In the genomic region with DNA sequence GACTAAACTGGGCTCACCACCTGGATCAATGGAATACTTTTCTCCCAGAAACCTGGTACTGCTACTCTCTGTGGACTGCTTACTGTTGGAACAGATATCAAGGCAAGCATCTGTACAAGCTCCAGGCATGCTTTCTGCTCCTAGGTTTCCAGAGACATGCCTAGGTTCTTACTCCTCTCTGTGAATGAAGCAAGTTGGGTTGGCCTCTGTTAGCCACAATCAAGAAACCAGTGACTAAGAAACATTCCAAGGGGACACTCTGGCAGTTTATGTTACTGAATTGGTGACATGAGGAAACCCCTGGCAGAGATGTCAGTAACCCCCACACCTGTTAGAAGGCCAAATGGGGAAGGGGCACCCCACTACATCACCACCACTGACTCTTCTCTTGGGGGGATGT, we compare ENCODE assay signal across 15 cellular contexts.
DNase-seq lines count a peak whose midpoint lies in the region; ATAC-seq lines count a peak whose summit lies in the region.
"Had no signal": no experiment of that assay in that cellular context is flagged by ENCODE, and none has a peak within 500 bp of the region (broad histone marks: within the 10 kb centered on the region; RNA-seq: fewer than 3 reads in every experiment).

No MANE protein-coding gene starts in this region.

- peaks cover 0 to 23% (median 11%) of the 10 kb centered on the region in 7 donors for H3K4me1 Mint-ChIP-seq in naive thymus-derived CD4-positive, alpha-beta T cell
- H3K4me1 Mint-ChIP-seq: CD14-positive monocyte had no signal

- no peak overlapping the region for H3K27ac Mint-ChIP-seq in naive thymus-derived CD4-positive, alpha-beta T cell
- H3K27ac Mint-ChIP-seq: CD14-positive monocyte; CD8-positive, alpha-beta T cell had no signal

- no peak overlapping the region for H3K4me3 ChIP-seq in naive thymus-derived CD4-positive, alpha-beta T cell (ENCODE audit: low read length)

- in situ Hi-C loops in ACHN (cut with HindIII; ENCODE audit: low pct_ligation_motif_present, low pct_unique_long_range_greater_than_20kb, low sequenced_read_pairs) = no loop called here

- no peak for ATAC-seq in naive thymus-derived CD4-positive, alpha-beta T cell
- ATAC-seq in HG03196 (IDR thresholded peaks at IDR 0.05; ENCODE audit: unreplicated experiment) = no peak
- ATAC-seq: CD8-positive, alpha-beta T cell; HCT116 had no signal

- H3K27me3 Mint-ChIP-seq in naive thymus-derived CD4-positive, alpha-beta T cell = peaks cover 0 to 7% (median 5%) of the 10 kb centered on the region in 5 donors

- H3K27me3 ChIP-seq in naive thymus-derived CD4-positive, alpha-beta T cell (ENCODE audit: control insufficient read depth in 2 of 2, insufficient read depth in 2 of 2, low read length in 2 of 2) = no peaks in the 10 kb centered on the region

- H3K4me1 ChIP-seq in naive thymus-derived CD4-positive, alpha-beta T cell (ENCODE audit: control insufficient read depth in 2 of 2, insufficient read depth in 2 of 2, low read length in 2 of 2) = no peaks in the 10 kb centered on the region

- H3K27ac ChIP-seq in naive thymus-derived CD4-positive, alpha-beta T cell (ENCODE audit: low read depth, low read length) = no peak overlapping the region

- no peaks in the 10 kb centered on the region for H3K9me3 ChIP-seq in naive thymus-derived CD4-positive, alpha-beta T cell (ENCODE audit: control insufficient read depth in 2 of 3, low read length in 3 of 3)

- H3K36me3 Mint-ChIP-seq in naive thymus-derived CD4-positive, alpha-beta T cell = no peaks in the 10 kb centered on the region
- H3K36me3 Mint-ChIP-seq: CD14-positive monocyte; CD8-positive, alpha-beta T cell had no signal

- no peaks in the 10 kb centered on the region for H3K36me3 ChIP-seq in naive thymus-derived CD4-positive, alpha-beta T cell (ENCODE audit: control insufficient read depth in 2 of 3, insufficient read depth in 3 of 3, low read length in 3 of 3)

- intact Hi-C loops in naive thymus-derived CD4-positive, alpha-beta T cell (cut with micrococcal nuclease) = no loop called here

- H3K4me3 Mint-ChIP-seq in naive thymus-derived CD4-positive, alpha-beta T cell = no peak overlapping the region
- H3K4me3 Mint-ChIP-seq: CD14-positive monocyte; CD8-positive, alpha-beta T cell had no signal

- peaks cover 0 to 6% (median 0%) of the 10 kb centered on the region in 11 donors for H3K9me3 Mint-ChIP-seq in naive thymus-derived CD4-positive, alpha-beta T cell
- H3K9me3 Mint-ChIP-seq: CD8-positive, alpha-beta T cell had no signal

- POLR2A ChIA-PET in naive thymus-derived CD4-positive, alpha-beta T cell (lab: Charles Lee) = no interaction called here

- peak; percentile 48 for DNase-seq in ACHN
- DNase-seq in EH (ENCODE audit: low read depth) = peak; percentile 40
- peak; percentile 60 for DNase-seq in M059J (ENCODE audit: low read depth)
- DNase-seq in kidney tubule cell (ENCODE audit: low spot score) = peak; percentile 50
- DNase-seq in naive thymus-derived CD4-positive, alpha-beta T cell = no peak
- DNase-seq in stimulated activated CD8-positive, alpha-beta memory T cell treated with anti-CD3 and anti-CD28 coated beads, Interleukin-4, amount 100 ng/mL, for 48 hours = no peak
- DNase-seq in HUDEP-2 (lab: John Stamatoyannopoulos, UW; ENCODE audit: unreplicated experiment in 76 of 76) = no peak
- DNase-seq: 8988T; CD8-positive, alpha-beta T cell; COR-L47; DMS153; DMS79 treated with DMSO at 0.1 percent for 48 hours had no signal

- CTCF ChIA-PET in naive thymus-derived CD4-positive, alpha-beta T cell (lab: Charles Lee) = no interaction called here

Comparison
In these comparisons a context has a peak if more than half of its experiments do, and no peak if none do; other contexts are left out.
1. DNase-seq: peak in ACHN (single experiment), EH (single experiment), M059J (single experiment) and kidney tubule cell (single experiment); none in naive thymus-derived CD4-positive, alpha-beta T cell (0 of 9), stimulated activated CD8-positive, alpha-beta memory T cell treated with anti-CD3 and anti-CD28 coated beads, Interleukin-4, amount 100 ng/mL, for 48 hours (single experiment) and HUDEP-2 (0 of 76).